ENCODE assay signal across 8 cellular contexts in genomic region chr2:230347659-230348305, GRCh38. TPM values are rescaled to one million over a fixed set of nuclear protein-coding genes. Genes with fewer than 3 reads are reported as not detected.
DNase-seq lines count a peak whose midpoint lies in the region; ATAC-seq, FAIRE-seq and TF ChIP-seq lines count a peak whose summit lies in the region.

No MANE protein-coding gene starts in this region.

- CTCF ChIA-PET in activated CD4-positive, alpha-beta memory T cell treated with anti-CD3 and anti-CD28 coated beads for 36 hours (lab: Charles Lee), result interaction anchor here (1.1 to 1.8 kb wide), 2 partner anchors 18 to 21 kb away, joined by 3 to 5 read pairs; partner anchors contain the start of gene SP140L
- CTCF ChIA-PET in HepG2 (lab: Yijun Ruan, JAX; ENCODE audit: low intra/inter-chr PET ratio, low total read pairs), result no interaction called here

- no peak for TF ChIP-seq EP300 in HepG2 (IDR thresholded peaks at IDR 0.05; ENCODE audit: low read depth in 2 of 2, low read length in 2 of 2)
- no peak for TF ChIP-seq EP300 in HepG2 (CRISPR knock-in tag; IDR thresholded peaks at IDR 0.05; ENCODE audit: borderline replicate concordance)

- no TSS peak for BruUV-seq in HepG2 (replicated peaks; lab: Mats Ljungman, UMichigan)

- no peak overlapping the region for H3K4me2 ChIP-seq in HepG2 (ENCODE audit: low read depth, low read length)

- H3K27ac ChIP-seq in HepG2 (ENCODE audit: extremely low read length, insufficient read depth, low read length) (no peak overlapping the region), ascending aorta (no peak overlapping the region)

- H3K9me3 Mint-ChIP-seq in activated CD4-positive, alpha-beta memory T cell treated with anti-CD3 and anti-CD28 coated beads for 36 hours, result peaks cover 30% of the 10 kb centered on the region

- no peaks in the 10 kb centered on the region for H3K27me3 ChIP-seq in HepG2 (ENCODE audit: control insufficient read depth in 1 of 2, insufficient read depth in 2 of 2, low read length in 2 of 2)
- no peaks in the 10 kb centered on the region for H3K27me3 ChIP-seq in ascending aorta

- no peaks in the 10 kb centered on the region for H3K36me3 ChIP-seq in HepG2 (replicated peaks in 1 of 2; ENCODE audit: control insufficient read depth in 1 of 2, insufficient read depth in 2 of 2, low read length in 2 of 2)
- H3K36me3 ChIP-seq in ascending aorta, result peaks cover 0 to 11% of the 10 kb centered on the region in 2 donors

- DNase-seq in GM12892 (ENCODE audit: insufficient read length) (no peak), HepG2 (ENCODE audit: low spot score) (no peak), NCI-H2029 treated with DMSO at 0.1 percent for 48 hours (lab: John Stamatoyannopoulos, UW) (no peak), C1 segment of cervical spinal cord (lab: John Stamatoyannopoulos, UW) (no peak), ascending aorta (ENCODE audit: low spot score in 2 of 2) (no peak)
- DNase-seq in activated CD4-positive, alpha-beta memory T cell treated with anti-CD3 and anti-CD28 coated beads for 36 hours, result peak; percentile 70

- H3K36me3 Mint-ChIP-seq in activated CD4-positive, alpha-beta memory T cell treated with anti-CD3 and anti-CD28 coated beads for 36 hours, result peaks cover 46% of the 10 kb centered on the region

- H3K4me1 ChIP-seq in HepG2 (ENCODE audit: insufficient read depth, low read length), result peaks cover 14% of the 10 kb centered on the region
- H3K4me1 ChIP-seq in ascending aorta, result no peaks in the 10 kb centered on the region

- TF ChIP-seq RAD21 in HepG2 (CRISPR knock-in tag; IDR thresholded peaks at IDR 0.05), result no peak

- H2AFZ ChIP-seq in HepG2 (ENCODE audit: low read length), result no peak overlapping the region

- TF ChIP-seq POLR2A in GM12892 (IDR thresholded peaks at IDR 0.05; ENCODE audit: low read depth, low read length) (no peak), HepG2 (IDR thresholded peaks at IDR 0.05; ENCODE audit: insufficient read depth in 1 of 2, low read depth in 2 of 2, low read length in 2 of 2) (no peak)

- H3K9ac ChIP-seq in HepG2 (ENCODE audit: insufficient read depth, low read depth, low read length), result no peak overlapping the region

- TF ChIP-seq CTCF in HepG2 (CRISPR knock-in tag; IDR thresholded peaks at IDR 0.05) (no peak), ascending aorta (IDR thresholded peaks at IDR 0.05) (no peak)

- FAIRE-seq in GM12892 (lab: Jason Lieb, UNC) (peak; percentile 90), HepG2 (lab: Jason Lieb, UNC) (no peak)

- in situ Hi-C loops in HepG2 (cut with HindIII; ENCODE audit: extremely low pct_ligation_motif_present, low pct_unique_long_range_greater_than_20kb), result no loop called here

- intact Hi-C loops in activated CD4-positive, alpha-beta memory T cell treated with anti-CD3 and anti-CD28 coated beads for 36 hours (cut with micrococcal nuclease), result loop anchor here (1.0 to 5.0 kb wide), 6 partner anchors 20 to 445 kb away; partner anchors contain the start of genes SP100 and SP140L
- intact Hi-C loops in HepG2 (cut with micrococcal nuclease; ENCODE audit: unreplicated experiment) (no loop called here), ascending aorta (cut with DNase I) (no loop called here)

- peaks cover 8% of the 10 kb centered on the region; the same call in 1 of the 2 replicates for H3K9me3 ChIP-seq in HepG2 (ENCODE audit: low read length)
- H3K9me3 ChIP-seq in ascending aorta, result peaks cover 0 to 7% of the 10 kb centered on the region in 2 donors

- H3K79me2 ChIP-seq in HepG2 (ENCODE audit: insufficient read depth, low read length), result no peaks in the 10 kb centered on the region

- ATAC-seq in HG02852 (IDR thresholded peaks at IDR 0.05; ENCODE audit: unreplicated experiment) (peak; percentile 55), HepG2 (peak; percentile 55), GM18502 (IDR thresholded peaks at IDR 0.05; ENCODE audit: poor library complexity, unreplicated experiment) (no peak)

- 84% methylated on average over 6 of the region's 6 CpGs for WGBS in HepG2 (ENCODE audit: low lambda C conversion rate)

- H3K27ac Mint-ChIP-seq in activated CD4-positive, alpha-beta memory T cell treated with anti-CD3 and anti-CD28 coated beads for 36 hours, result peak overlapping the region; percentile 92

- H3K4me1 Mint-ChIP-seq in activated CD4-positive, alpha-beta memory T cell treated with anti-CD3 and anti-CD28 coated beads for 36 hours (ENCODE audit: low read depth), result peaks cover 80% of the 10 kb centered on the region

- POLR2A ChIA-PET in activated CD4-positive, alpha-beta memory T cell treated with anti-CD3 and anti-CD28 coated beads for 36 hours (lab: Charles Lee), result interaction anchor here (1.4 kb wide), 1 partner anchor 68 kb away, joined by 3 read pairs; no protein-coding TSS in a partner anchor
- POLR2A ChIA-PET in HepG2 (lab: Yijun Ruan, JAX), result interaction anchor here (1.0 to 1.5 kb wide), 2 partner anchors 21 to 25 kb away, joined by 3 read pairs; partner anchors contain the start of gene SP140L

- peak overlapping the region; percentile 47 for H3K4me3 Mint-ChIP-seq in activated CD4-positive, alpha-beta memory T cell treated with anti-CD3 and anti-CD28 coated beads for 36 hours

- no peaks in the 10 kb centered on the region for H4K20me1 ChIP-seq in HepG2 (ENCODE audit: insufficient read depth, low read length)

- no peaks in the 10 kb centered on the region for H3K27me3 Mint-ChIP-seq in activated CD4-positive, alpha-beta memory T cell treated with anti-CD3 and anti-CD28 coated beads for 36 hours

- no peak overlapping the region for H3K4me3 ChIP-seq in HepG2 (replicated peaks in 1 of 3; ENCODE audit: insufficient read depth in 1 of 3, low read depth in 2 of 3, low read length in 3 of 3)
- H3K4me3 ChIP-seq in ascending aorta, result no peak overlapping the region

TF ChIP-seq in HepG2, 621 proteins besides CTCF, POLR2A, EP300 and RAD21:
- peak; percentile 95 for TF ChIP-seq MAFF (IDR thresholded peaks at IDR 0.05; ENCODE audit: low read depth, low read length)
- no peak for TF ChIP-seq ZBTB42 (CRISPR knock-in tag; IDR thresholded peaks at IDR 0.05)
- TF ChIP-seq PREB (CRISPR knock-in tag; IDR thresholded peaks at IDR 0.05), result no peak
- peak; percentile 96 to 97 for TF ChIP-seq MAFK (conservative IDR thresholded peaks at IDR 0.05 in 1 of 2, IDR thresholded peaks at IDR 0.05 in 1 of 2; ENCODE audit: low read length in 2 of 2)
- 0 out of 2 replicates have a peak, but pooled peaks have one; percentile 64 for TF ChIP-seq MAFG (CRISPR knock-in tag; IDR thresholded peaks at IDR 0.05)
- 0 out of 2 replicates have a peak, but pooled peaks have one; percentile 54 for TF ChIP-seq CHCHD3 (CRISPR knock-in tag; IDR thresholded peaks at IDR 0.05)

RNA-seq across cellular contexts. Expression of gene SP140L, which starts 20.8 kb away (rescaled TPM):
- 20.2 TPM for polyA plus RNA-seq in GM12892 (2012; ENCODE audit: missing spikeins)
- 10 to 100 TPM; 41.9 to 44.1 TPM for total RNA-seq in activated CD4-positive, alpha-beta memory T cell treated with anti-CD3 and anti-CD28 coated beads for 36 hours
- 13.2 and 17.5 TPM in 2 replicates for total RNA-seq in HepG2 (2016; rRNA removed; fragmentation: Illumina TruSeq; extraction: Trizol)
- 5.6 TPM in 2 replicates for total RNA-seq in HepG2 (2016; cell fraction: cytosol; rRNA removed; fragmentation: Illumina TruSeq; extraction: Trizol; ENCODE audit: low read depth)
- 13.2 and 18.1 TPM in 2 replicates for total RNA-seq in HepG2 (2016; cell fraction: insoluble cytoplasmic fraction; rRNA removed; fragmentation: Illumina TruSeq; extraction: Trizol)
- total RNA-seq in HepG2 (2016; cell fraction: membrane; rRNA removed; fragmentation: Illumina TruSeq; extraction: Trizol), result 4.1 and 5.0 TPM in 2 replicates
- 26.0 and 35.8 TPM in 2 replicates for total RNA-seq in HepG2 (2016; cell fraction: nucleus; rRNA removed; fragmentation: Illumina TruSeq; extraction: Trizol)
- polyA plus RNA-seq in HepG2 (2011; rRNA removed), result 10.9 and 13.7 TPM in 2 replicates
- polyA plus RNA-seq in HepG2 (2011; cell fraction: cytosol; rRNA removed), result 4.5 and 5.7 TPM in 2 replicates
- 24.8 and 38.1 TPM in 2 replicates for polyA plus RNA-seq in HepG2 (2011; cell fraction: nucleus; rRNA removed)
- 11.8 and 16.1 TPM in 2 replicates for polyA plus RNA-seq in HepG2 (2012)
- polyA plus RNA-seq in HepG2 (2016; cell fraction: cytosol; fragmentation: Illumina TruSeq; extraction: Trizol; ENCODE audit: low read depth), result 0.91 and 1.0 TPM in 2 replicates
- 15.7 TPM in 2 replicates for polyA plus RNA-seq in HepG2 (2016; cell fraction: insoluble cytoplasmic fraction; fragmentation: Illumina TruSeq; extraction: Trizol; ENCODE audit: low read depth)
- polyA plus RNA-seq in HepG2 (2016; cell fraction: membrane; fragmentation: Illumina TruSeq; extraction: Trizol; ENCODE audit: low read depth), result 2.0 and 2.4 TPM in 2 replicates
- polyA plus RNA-seq in HepG2 (2016; cell fraction: nucleus; fragmentation: Illumina TruSeq; extraction: Trizol; ENCODE audit: insufficient read depth, low read depth), result 44.7 and 46.0 TPM in 2 replicates
- 3.0 and 5.6 TPM in 2 replicates for polyA minus RNA-seq in HepG2 (2011; rRNA and poly(A)+ RNA removed; ENCODE audit: low replicate concordance)
- 3.8 and 4.1 TPM in 2 replicates for polyA minus RNA-seq in HepG2 (2011; cell fraction: cytosol; rRNA and poly(A)+ RNA removed)
- 33.9 and 48.9 TPM in 2 replicates for polyA minus RNA-seq in HepG2 (2011; cell fraction: nucleus; rRNA and poly(A)+ RNA removed)
- total RNA-seq in ascending aorta, result 4.0 TPM
